25 cellular contexts compared by ENCODE assay signal in the genomic region with DNA sequence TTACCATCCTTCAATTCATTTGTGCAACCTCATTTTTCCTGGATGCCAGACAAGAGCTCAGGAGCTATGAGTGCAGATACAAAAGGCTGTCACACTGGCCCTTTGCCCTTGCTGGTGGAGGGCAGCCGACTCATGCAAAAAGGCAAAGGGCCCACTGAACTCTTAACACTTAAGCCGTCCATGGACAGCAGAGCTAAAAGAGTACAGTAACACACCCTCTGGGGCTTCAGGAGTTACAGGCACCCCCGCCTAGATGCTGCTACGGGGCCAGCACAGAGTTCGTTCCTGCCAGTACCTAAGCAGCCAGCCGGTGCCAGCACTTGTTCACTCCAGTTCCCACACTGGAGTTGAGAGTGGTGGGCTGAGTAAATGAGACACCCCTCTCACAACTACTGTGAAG.
"Had no signal": no experiment of that assay in that cellular context is flagged by ENCODE, and none has a peak within 500 bp of the region (broad histone marks: within the 10 kb centered on the region; RNA-seq: fewer than 3 reads in every experiment).

No MANE protein-coding gene starts in this region.

- H3K27me3 Mint-ChIP-seq: dendritic cell treated with granulocyte-macrophage colony-stimulating factor and Interleukin-4, amounts not matched to agents 40 ng/mL and 50 ng/mL, for 4 days; memory B cell; type B pancreatic cell had no signal

- H3K4me1 ChIP-seq: colonic mucosa, left lung, lower lobe of right lung, pancreas had no signal

- H3K9me3 ChIP-seq: colonic mucosa, gastrocnemius medialis, heart right ventricle, left lung, lower lobe of right lung, neutrophil, pancreas, sigmoid colon, stomach, tibial artery had no signal

- H3K4me3 ChIP-seq: colonic mucosa, gastrocnemius medialis, left lung, lower lobe of right lung, pancreas, sigmoid colon, stomach, tibial artery had no signal

- H3K36me3 ChIP-seq: colonic mucosa, gastrocnemius medialis, heart right ventricle, lower lobe of right lung, neutrophil, pancreas, sigmoid colon, tibial artery had no signal

- DNase-seq: colonic mucosa; effector CD8-positive, alpha-beta T cell; endodermal cell; foreskin fibroblast; gastrocnemius medialis; heart right ventricle; hippocampal formation; left cardiac atrium; left lung; lower lobe of right lung; natural killer cell; pancreas; sigmoid colon; stimulated activated CD4-positive, alpha-beta T cell treated with anti-CD3 and anti-CD28 coated beads, Interleukin-2, amount 100 ng/mL, for 24 hours; stimulated activated CD4-positive, alpha-beta T cell treated with anti-CD3 and anti-CD28 coated beads, Interleukin-4, amount 100 ng/mL, for 24 hours; stimulated activated naive CD4-positive, alpha-beta T cell treated with Interleukin-2 at 50 U/mL for 16 hours; stomach; tibial artery had no signal

- H3K27ac ChIP-seq: colonic mucosa, epithelial cell of prostate, gastrocnemius medialis, left lung, lower lobe of right lung, neutrophil, pancreas, sigmoid colon, stomach, tibial artery had no signal

- H3K27me3 ChIP-seq: colonic mucosa, gastrocnemius medialis, heart right ventricle, left lung, neutrophil, pancreas, sigmoid colon, stomach, tibial artery had no signal

- H3K36me3 Mint-ChIP-seq: natural killer cell had no signal

- H3K4me3 Mint-ChIP-seq: dendritic cell treated with granulocyte-macrophage colony-stimulating factor and Interleukin-4, amounts not matched to agents 40 ng/mL and 50 ng/mL, for 4 days; endodermal cell; memory B cell; natural killer cell; stimulated activated effector memory CD8-positive, alpha-beta T cell treated with anti-CD3 and anti-CD28 coated beads, Interleukin-12 subunit alpha, Interleukin-12 subunit beta, amount 100 ng/mL, for 72 hours; type B pancreatic cell had no signal

- ATAC-seq: esophagus mucosa, gastrocnemius medialis, left lung, lower lobe of right lung, pancreas had no signal

- H3K9me3 Mint-ChIP-seq: memory B cell; natural killer cell; stimulated activated effector memory CD8-positive, alpha-beta T cell treated with anti-CD3 and anti-CD28 coated beads, Interleukin-12 subunit alpha, Interleukin-12 subunit beta, amount 100 ng/mL, for 72 hours; type B pancreatic cell had no signal

- H3K27ac Mint-ChIP-seq: dendritic cell treated with granulocyte-macrophage colony-stimulating factor and Interleukin-4, amounts not matched to agents 40 ng/mL and 50 ng/mL, for 4 days; endodermal cell; memory B cell; natural killer cell; stimulated activated effector memory CD8-positive, alpha-beta T cell treated with anti-CD3 and anti-CD28 coated beads, Interleukin-12 subunit alpha, Interleukin-12 subunit beta, amount 100 ng/mL, for 72 hours; type B pancreatic cell had no signal
